ENCODE assay signal across 15 cellular contexts in the genomic region with DNA sequence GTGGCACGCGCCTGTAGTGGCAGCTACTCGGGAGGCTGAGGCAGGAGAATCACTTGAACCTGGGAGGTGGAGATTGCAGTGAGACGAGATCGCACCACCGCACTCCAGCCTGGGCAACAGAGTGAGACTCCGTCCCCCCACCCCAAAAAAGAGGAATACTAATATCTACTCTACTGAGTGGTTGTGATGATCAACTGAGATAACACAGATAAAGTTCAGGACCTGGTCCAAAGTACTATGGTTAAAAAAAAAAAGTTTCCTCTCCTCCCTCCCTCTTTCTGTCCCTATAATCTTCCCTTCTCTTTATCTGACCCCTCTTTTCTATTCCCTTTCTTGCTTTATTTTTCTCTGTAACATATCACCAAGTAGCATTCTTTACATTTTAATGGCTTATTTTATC. TPM values are rescaled to one million over a fixed set of nuclear protein-coding genes. Genes with fewer than 3 reads are reported as not detected.
DNase-seq lines count a peak whose midpoint lies in the region; ATAC-seq, FAIRE-seq and TF ChIP-seq lines count a peak whose summit lies in the region.
"Had no signal": no experiment of that assay in that cellular context is flagged by ENCODE, and none has a peak within 500 bp of the region (broad histone marks: within the 10 kb centered on the region; RNA-seq: fewer than 3 reads in every experiment).

No MANE protein-coding gene starts in this region.

- BruUV-seq in HepG2 (replicated peaks; lab: Mats Ljungman, UMichigan), result no TSS peak

- H3K36me3 ChIP-seq in HepG2 (replicated peaks in 1 of 2; ENCODE audit: control insufficient read depth in 1 of 2, insufficient read depth in 2 of 2, low read length in 2 of 2) (no peaks in the 10 kb centered on the region), right lobe of liver (no peaks in the 10 kb centered on the region), parathyroid adenoma (ENCODE audit: control insufficient read depth, insufficient read depth, low read length) (no peaks in the 10 kb centered on the region)

- no peaks in the 10 kb centered on the region for H3K9me3 ChIP-seq in HepG2 (ENCODE audit: low read length)
- no peaks in the 10 kb centered on the region for H3K9me3 ChIP-seq in right lobe of liver
- no peaks in the 10 kb centered on the region for H3K9me3 ChIP-seq in T-helper 17 cell (ENCODE audit: control insufficient read depth, low read length, poor library complexity, severe bottlenecking)
- no peaks in the 10 kb centered on the region for H3K9me3 ChIP-seq in parathyroid adenoma (ENCODE audit: control insufficient read depth, low read length)

- H4K20me1 ChIP-seq in HepG2 (ENCODE audit: insufficient read depth, low read length), result no peaks in the 10 kb centered on the region

- TF ChIP-seq POLR2A in HepG2 (IDR thresholded peaks at IDR 0.05; ENCODE audit: insufficient read depth in 1 of 2, low read depth in 2 of 2, low read length in 2 of 2) (no peak), right lobe of liver (IDR thresholded peaks at IDR 0.05) (no peak)

- TF ChIP-seq CTCF in HepG2 (CRISPR knock-in tag; IDR thresholded peaks at IDR 0.05) (no peak), right lobe of liver (IDR thresholded peaks at IDR 0.05) (no peak), parathyroid adenoma (IDR thresholded peaks at IDR 0.05) (no peak)

- H3K4me1 Mint-ChIP-seq in T-helper 17 cell, result peaks cover 66% of the 10 kb centered on the region

- H3K4me2 ChIP-seq in HepG2 (ENCODE audit: low read depth, low read length), result no peak overlapping the region
- H3K4me2 ChIP-seq in parathyroid adenoma (ENCODE audit: low read length), result no peak overlapping the region
- H3K4me2 ChIP-seq: GM23338 had no signal

- intact Hi-C loops in HepG2 (cut with micrococcal nuclease; ENCODE audit: unreplicated experiment) (loop anchor here (10.0 kb wide), 3 partner anchors 71 to 391 kb away; partner anchors contain the start of genes MRPL9 and TUFT1), right lobe of liver (cut with DNase I) (no loop called here)

- peak overlapping the region; percentile 98 for H3K27ac Mint-ChIP-seq in T-helper 17 cell
- H3K27ac Mint-ChIP-seq: GM23338 had no signal

- H2AFZ ChIP-seq in HepG2 (ENCODE audit: low read length) (no peak overlapping the region), parathyroid adenoma (no peak overlapping the region)
- H2AFZ ChIP-seq: GM23338 had no signal

- FAIRE-seq in HepG2 (lab: Jason Lieb, UNC), result no peak
- FAIRE-seq: D721Med had no signal

- no peaks in the 10 kb centered on the region for H3K79me2 ChIP-seq in HepG2 (ENCODE audit: insufficient read depth, low read length)
- H3K79me2 ChIP-seq in parathyroid adenoma, result no peaks in the 10 kb centered on the region

- H3K4me1 ChIP-seq in HepG2 (ENCODE audit: insufficient read depth, low read length), result peaks cover 83% of the 10 kb centered on the region
- H3K4me1 ChIP-seq in right lobe of liver, result peaks cover 0 to 67% (median 22%) of the 10 kb centered on the region in 4 donors
- H3K4me1 ChIP-seq in parathyroid adenoma, result peaks cover 16% of the 10 kb centered on the region

- H3K27ac ChIP-seq in HepG2 (ENCODE audit: extremely low read length, insufficient read depth, low read length), result no peak overlapping the region
- peak overlapping the region in 1 of 3 donors; percentile 50 for H3K27ac ChIP-seq in right lobe of liver
- H3K27ac ChIP-seq in parathyroid adenoma, result peak overlapping the region; percentile 60

- in situ Hi-C loops in HepG2 (cut with HindIII; ENCODE audit: extremely low pct_ligation_motif_present, low pct_unique_long_range_greater_than_20kb), result loop anchor here (10.0 kb wide), 2 partner anchors 121 to 241 kb away; partner anchors contain the start of gene CELF3

- no peaks in the 10 kb centered on the region for H3K27me3 Mint-ChIP-seq in T-helper 17 cell

- POLR2A ChIA-PET in HepG2 (lab: Yijun Ruan, JAX), result no interaction called here

- CTCF ChIA-PET in HepG2 (lab: Yijun Ruan, JAX; ENCODE audit: low intra/inter-chr PET ratio, low total read pairs), result interaction anchor here (1.1 to 2.5 kb wide), 4 partner anchors 101 to 301 kb away, joined by 4 to 14 read pairs (median 10); no protein-coding TSS in a partner anchor

- H3K27me3 ChIP-seq in HepG2 (ENCODE audit: control insufficient read depth in 1 of 2, insufficient read depth in 2 of 2, low read length in 2 of 2) (no peaks in the 10 kb centered on the region; a peak in 2 of 5 replicates), right lobe of liver (no peaks in the 10 kb centered on the region), parathyroid adenoma (ENCODE audit: control insufficient read depth, insufficient read depth, low read length) (no peaks in the 10 kb centered on the region)

- DNase-seq in HepG2 (ENCODE audit: low spot score), result no peak
- DNase-seq in right lobe of liver, result no peak
- no peak for DNase-seq in T-helper 17 cell
- no peak for DNase-seq in GOT3 (lab: John Stamatoyannopoulos, UW)
- no peak for DNase-seq in retina
- no peak for DNase-seq in cerebellum (ENCODE audit: low spot score)
- DNase-seq: GDM1, NCI-H2081, NCI-H510A, NCI-H774 had no signal

- H3K4me3 ChIP-seq in HepG2 (replicated peaks in 1 of 3; ENCODE audit: insufficient read depth in 1 of 3, low read depth in 2 of 3, low read length in 3 of 3), result no peak overlapping the region
- H3K4me3 ChIP-seq in right lobe of liver, result no peak overlapping the region
- no peak overlapping the region for H3K4me3 ChIP-seq in parathyroid adenoma (ENCODE audit: low read depth, low read length)
- H3K4me3 ChIP-seq: GM23338, K562 had no signal

- WGBS in HepG2 (ENCODE audit: low lambda C conversion rate), result 77% methylated on average over 7 of the region's 7 CpGs
- WGBS in right lobe of liver (ENCODE audit: insufficient coverage, low coverage, low lambda C conversion rate, missing lambda C conversion rate), result no CpG with 5 or more reads among the region's 7 CpGs

- TF ChIP-seq EP300 in HepG2 (IDR thresholded peaks at IDR 0.05; ENCODE audit: low read depth in 2 of 2, low read length in 2 of 2) (no peak), HepG2 (CRISPR knock-in tag; IDR thresholded peaks at IDR 0.05; ENCODE audit: borderline replicate concordance) (no peak)

- H3K4me3 Mint-ChIP-seq in T-helper 17 cell, result no peak overlapping the region
- H3K4me3 Mint-ChIP-seq: GM23338 had no signal

- H3K9ac ChIP-seq in HepG2 (ENCODE audit: insufficient read depth, low read depth, low read length) (no peak overlapping the region), parathyroid adenoma (no peak overlapping the region)

- TF ChIP-seq RAD21 in HepG2 (CRISPR knock-in tag; IDR thresholded peaks at IDR 0.05), result no peak

- H3K36me3 Mint-ChIP-seq in T-helper 17 cell (ENCODE audit: low read depth), result peaks cover 2% of the 10 kb centered on the region

- ATAC-seq in HepG2 (no peak), right lobe of liver (no peak), T-helper 17 cell (no peak)
- ATAC-seq: GM23338 had no signal

RNA-seq across cellular contexts. Expression of gene RORC, which starts 4.0 kb away (rescaled TPM):
- 2.5 TPM in 2 replicates for total RNA-seq in HepG2 (2016; rRNA removed; fragmentation: Illumina TruSeq; extraction: Trizol)
- total RNA-seq in HepG2 (2016; cell fraction: cytosol; rRNA removed; fragmentation: Illumina TruSeq; extraction: Trizol; ENCODE audit: low read depth), result 1.5 and 1.9 TPM in 2 replicates
- 2.3 and 2.6 TPM in 2 replicates for total RNA-seq in HepG2 (2016; cell fraction: insoluble cytoplasmic fraction; rRNA removed; fragmentation: Illumina TruSeq; extraction: Trizol)
- 2.3 and 2.5 TPM in 2 replicates for total RNA-seq in HepG2 (2016; cell fraction: membrane; rRNA removed; fragmentation: Illumina TruSeq; extraction: Trizol)
- 2.4 and 2.5 TPM in 2 replicates for total RNA-seq in HepG2 (2016; cell fraction: nucleus; rRNA removed; fragmentation: Illumina TruSeq; extraction: Trizol)
- polyA plus RNA-seq in HepG2 (2011; rRNA removed), result 6.5 and 9.3 TPM in 2 replicates
- polyA plus RNA-seq in HepG2 (2011; cell fraction: cytosol; rRNA removed), result 5.3 and 5.6 TPM in 2 replicates
- polyA plus RNA-seq in HepG2 (2011; cell fraction: nucleus; rRNA removed), result 13.5 and 16.6 TPM in 2 replicates
- 4.0 and 4.5 TPM in 2 replicates for polyA plus RNA-seq in HepG2 (2012)
- 2.0 and 2.1 TPM in 2 replicates for polyA plus RNA-seq in HepG2 (2016; cell fraction: cytosol; fragmentation: Illumina TruSeq; extraction: Trizol; ENCODE audit: low read depth)
- 2.1 and 2.2 TPM in 2 replicates for polyA plus RNA-seq in HepG2 (2016; cell fraction: insoluble cytoplasmic fraction; fragmentation: Illumina TruSeq; extraction: Trizol; ENCODE audit: low read depth)
- polyA plus RNA-seq in HepG2 (2016; cell fraction: membrane; fragmentation: Illumina TruSeq; extraction: Trizol; ENCODE audit: low read depth), result 2.2 and 2.4 TPM in 2 replicates
- polyA plus RNA-seq in HepG2 (2016; cell fraction: nucleus; fragmentation: Illumina TruSeq; extraction: Trizol; ENCODE audit: insufficient read depth, low read depth), result 3.5 and 4.2 TPM in 2 replicates
- polyA minus RNA-seq in HepG2 (2011; rRNA and poly(A)+ RNA removed; ENCODE audit: low replicate concordance), result 11.4 and 22.2 TPM in 2 replicates
- polyA minus RNA-seq in HepG2 (2011; cell fraction: cytosol; rRNA and poly(A)+ RNA removed), result 3.3 and 4.8 TPM in 2 replicates
- polyA minus RNA-seq in HepG2 (2011; cell fraction: nucleus; rRNA and poly(A)+ RNA removed), result 8.2 and 9.8 TPM in 2 replicates
- 10 to 100 TPM; 13.3 to 33.9 (median 21.5) TPM for total RNA-seq in right lobe of liver
- 10 to 100 TPM; 38.4 to 42.5 TPM for total RNA-seq in T-helper 17 cell
- total RNA-seq in cerebellum, result 0.18 TPM
- total RNA-seq: A673, K562 had no signal
- polyA plus RNA-seq: K562 had no signal

RNA-seq across cellular contexts. Expression of gene C2CD4D, which starts 4.0 kb away (rescaled TPM):
- total RNA-seq in HepG2 (2016; rRNA removed; fragmentation: Illumina TruSeq; extraction: Trizol) (not detected in 2 replicates), right lobe of liver (not detected), T-helper 17 cell (1 to 10 TPM; 1.9 to 2.3 TPM), cerebellum (not detected)
- not detected in 2 replicates for total RNA-seq in HepG2 (2016; cell fraction: cytosol; rRNA removed; fragmentation: Illumina TruSeq; extraction: Trizol; ENCODE audit: low read depth)
- not detected in 2 replicates for total RNA-seq in HepG2 (2016; cell fraction: insoluble cytoplasmic fraction; rRNA removed; fragmentation: Illumina TruSeq; extraction: Trizol)
- total RNA-seq in HepG2 (2016; cell fraction: membrane; rRNA removed; fragmentation: Illumina TruSeq; extraction: Trizol), result not detected in 2 replicates
- total RNA-seq in HepG2 (2016; cell fraction: nucleus; rRNA removed; fragmentation: Illumina TruSeq; extraction: Trizol), result not detected in 2 replicates
- polyA plus RNA-seq in HepG2 (2011; rRNA removed), result not detected in 2 replicates
- polyA plus RNA-seq in HepG2 (2011; cell fraction: cytosol; rRNA removed), result not detected in 2 replicates
- polyA plus RNA-seq in HepG2 (2011; cell fraction: nucleus; rRNA removed), result not detected in 2 replicates
- polyA plus RNA-seq in HepG2 (2012), result not detected in 2 replicates
- not detected in 2 replicates for polyA plus RNA-seq in HepG2 (2016; cell fraction: cytosol; fragmentation: Illumina TruSeq; extraction: Trizol; ENCODE audit: low read depth)
- not detected in 2 replicates for polyA plus RNA-seq in HepG2 (2016; cell fraction: insoluble cytoplasmic fraction; fragmentation: Illumina TruSeq; extraction: Trizol; ENCODE audit: low read depth)
- polyA plus RNA-seq in HepG2 (2016; cell fraction: membrane; fragmentation: Illumina TruSeq; extraction: Trizol; ENCODE audit: low read depth), result not detected in 2 replicates
- not detected in 2 replicates for polyA plus RNA-seq in HepG2 (2016; cell fraction: nucleus; fragmentation: Illumina TruSeq; extraction: Trizol; ENCODE audit: insufficient read depth, low read depth)
- polyA minus RNA-seq in HepG2 (2011; rRNA and poly(A)+ RNA removed; ENCODE audit: low replicate concordance), result not detected in 2 replicates
- polyA minus RNA-seq in HepG2 (2011; cell fraction: cytosol; rRNA and poly(A)+ RNA removed), result not detected in 2 replicates
- polyA minus RNA-seq in HepG2 (2011; cell fraction: nucleus; rRNA and poly(A)+ RNA removed), result not detected in 2 replicates
- total RNA-seq: A673, K562 had no signal
- polyA plus RNA-seq: K562 had no signal

RNA-seq across cellular contexts. Expression of gene THEM5, which starts 17.9 kb away (rescaled TPM):
- total RNA-seq in HepG2 (2016; rRNA removed; fragmentation: Illumina TruSeq; extraction: Trizol) (not detected in 2 replicates), right lobe of liver (not detected), T-helper 17 cell (under 1 TPM in 1 of 2 donors, not detected in 1; 0.89 TPM), cerebellum (not detected)
- not detected in 2 replicates for total RNA-seq in HepG2 (2016; cell fraction: cytosol; rRNA removed; fragmentation: Illumina TruSeq; extraction: Trizol; ENCODE audit: low read depth)
- not detected in 2 replicates for total RNA-seq in HepG2 (2016; cell fraction: insoluble cytoplasmic fraction; rRNA removed; fragmentation: Illumina TruSeq; extraction: Trizol)
- not detected in 2 replicates for total RNA-seq in HepG2 (2016; cell fraction: membrane; rRNA removed; fragmentation: Illumina TruSeq; extraction: Trizol)
- not detected in 2 replicates for total RNA-seq in HepG2 (2016; cell fraction: nucleus; rRNA removed; fragmentation: Illumina TruSeq; extraction: Trizol)
- polyA plus RNA-seq in HepG2 (2011; rRNA removed), result not detected in 2 replicates
- not detected in 2 replicates for polyA plus RNA-seq in HepG2 (2011; cell fraction: cytosol; rRNA removed)
- not detected in 2 replicates for polyA plus RNA-seq in HepG2 (2011; cell fraction: nucleus; rRNA removed)
- not detected in 2 replicates for polyA plus RNA-seq in HepG2 (2012)
- not detected in 2 replicates for polyA plus RNA-seq in HepG2 (2016; cell fraction: cytosol; fragmentation: Illumina TruSeq; extraction: Trizol; ENCODE audit: low read depth)
- not detected in 2 replicates for polyA plus RNA-seq in HepG2 (2016; cell fraction: insoluble cytoplasmic fraction; fragmentation: Illumina TruSeq; extraction: Trizol; ENCODE audit: low read depth)
- not detected in 2 replicates for polyA plus RNA-seq in HepG2 (2016; cell fraction: membrane; fragmentation: Illumina TruSeq; extraction: Trizol; ENCODE audit: low read depth)
- not detected in 2 replicates for polyA plus RNA-seq in HepG2 (2016; cell fraction: nucleus; fragmentation: Illumina TruSeq; extraction: Trizol; ENCODE audit: insufficient read depth, low read depth)
- 6.5 TPM in 1 of 2 replicates, not detected in the other for polyA minus RNA-seq in HepG2 (2011; rRNA and poly(A)+ RNA removed; ENCODE audit: low replicate concordance)
- not detected in 2 replicates for polyA minus RNA-seq in HepG2 (2011; cell fraction: cytosol; rRNA and poly(A)+ RNA removed)
- not detected in 2 replicates for polyA minus RNA-seq in HepG2 (2011; cell fraction: nucleus; rRNA and poly(A)+ RNA removed)
- total RNA-seq: A673, GM23338, K562 had no signal
- polyA plus RNA-seq: GM23338, K562 had no signal

RNA-seq across cellular contexts. Expression of gene LINGO4, which starts 30.4 kb away (rescaled TPM):
- total RNA-seq in HepG2 (2016; rRNA removed; fragmentation: Illumina TruSeq; extraction: Trizol), result 0.02 TPM in 1 of 2 replicates, not detected in the other
- not detected in 2 replicates for total RNA-seq in HepG2 (2016; cell fraction: cytosol; rRNA removed; fragmentation: Illumina TruSeq; extraction: Trizol; ENCODE audit: low read depth)
- total RNA-seq in HepG2 (2016; cell fraction: insoluble cytoplasmic fraction; rRNA removed; fragmentation: Illumina TruSeq; extraction: Trizol), result not detected in 2 replicates
- not detected in 2 replicates for total RNA-seq in HepG2 (2016; cell fraction: membrane; rRNA removed; fragmentation: Illumina TruSeq; extraction: Trizol)
- total RNA-seq in HepG2 (2016; cell fraction: nucleus; rRNA removed; fragmentation: Illumina TruSeq; extraction: Trizol), result not detected in 2 replicates
- polyA plus RNA-seq in HepG2 (2011; rRNA removed), result 0.05 TPM in 2 replicates
- polyA plus RNA-seq in HepG2 (2011; cell fraction: cytosol; rRNA removed), result 0.01 TPM in 1 of 2 replicates, not detected in the other
- polyA plus RNA-seq in HepG2 (2011; cell fraction: nucleus; rRNA removed), result 0.11 and 0.19 TPM in 2 replicates
- not detected in 2 replicates for polyA plus RNA-seq in HepG2 (2012)
- not detected in 2 replicates for polyA plus RNA-seq in HepG2 (2016; cell fraction: cytosol; fragmentation: Illumina TruSeq; extraction: Trizol; ENCODE audit: low read depth)
- not detected in 2 replicates for polyA plus RNA-seq in HepG2 (2016; cell fraction: insoluble cytoplasmic fraction; fragmentation: Illumina TruSeq; extraction: Trizol; ENCODE audit: low read depth)
- not detected in 2 replicates for polyA plus RNA-seq in HepG2 (2016; cell fraction: membrane; fragmentation: Illumina TruSeq; extraction: Trizol; ENCODE audit: low read depth)
- not detected in 2 replicates for polyA plus RNA-seq in HepG2 (2016; cell fraction: nucleus; fragmentation: Illumina TruSeq; extraction: Trizol; ENCODE audit: insufficient read depth, low read depth)
- polyA minus RNA-seq in HepG2 (2011; rRNA and poly(A)+ RNA removed; ENCODE audit: low replicate concordance), result 0.06 and 0.37 TPM in 2 replicates
- not detected in 2 replicates for polyA minus RNA-seq in HepG2 (2011; cell fraction: cytosol; rRNA and poly(A)+ RNA removed)
- 0.52 and 0.87 TPM in 2 replicates for polyA minus RNA-seq in HepG2 (2011; cell fraction: nucleus; rRNA and poly(A)+ RNA removed)
- under 1 TPM; 0.12 to 0.37 (median 0.18) TPM for total RNA-seq in right lobe of liver
- total RNA-seq in T-helper 17 cell, result 1 to 10 TPM in 1 of 2 donors, under 1 TPM in 1; 0.77 to 1.6 TPM
- not detected for total RNA-seq in cerebellum
- total RNA-seq: A673, GM23338, K562 had no signal
- polyA plus RNA-seq: GM23338, K562 had no signal

RNA-seq across cellular contexts. Expression of gene TDRKH, which starts 45.3 kb away (rescaled TPM):
- 5.4 and 5.6 TPM in 2 replicates for total RNA-seq in HepG2 (2016; rRNA removed; fragmentation: Illumina TruSeq; extraction: Trizol)
- 0.30 and 0.62 TPM in 2 replicates for total RNA-seq in HepG2 (2016; cell fraction: cytosol; rRNA removed; fragmentation: Illumina TruSeq; extraction: Trizol; ENCODE audit: low read depth)
- total RNA-seq in HepG2 (2016; cell fraction: insoluble cytoplasmic fraction; rRNA removed; fragmentation: Illumina TruSeq; extraction: Trizol), result 4.9 and 5.8 TPM in 2 replicates
- 1.9 and 2.7 TPM in 2 replicates for total RNA-seq in HepG2 (2016; cell fraction: membrane; rRNA removed; fragmentation: Illumina TruSeq; extraction: Trizol)
- total RNA-seq in HepG2 (2016; cell fraction: nucleus; rRNA removed; fragmentation: Illumina TruSeq; extraction: Trizol), result 3.2 and 4.4 TPM in 2 replicates
- 3.9 and 4.3 TPM in 2 replicates for polyA plus RNA-seq in HepG2 (2011; rRNA removed)
- polyA plus RNA-seq in HepG2 (2011; cell fraction: cytosol; rRNA removed), result 2.3 and 3.8 TPM in 2 replicates
- 2.4 and 4.6 TPM in 2 replicates for polyA plus RNA-seq in HepG2 (2011; cell fraction: nucleus; rRNA removed)
- 5.1 and 5.6 TPM in 2 replicates for polyA plus RNA-seq in HepG2 (2012)
- polyA plus RNA-seq in HepG2 (2016; cell fraction: cytosol; fragmentation: Illumina TruSeq; extraction: Trizol; ENCODE audit: low read depth), result 0.55 and 0.59 TPM in 2 replicates
- polyA plus RNA-seq in HepG2 (2016; cell fraction: insoluble cytoplasmic fraction; fragmentation: Illumina TruSeq; extraction: Trizol; ENCODE audit: low read depth), result 5.3 and 5.4 TPM in 2 replicates
- polyA plus RNA-seq in HepG2 (2016; cell fraction: membrane; fragmentation: Illumina TruSeq; extraction: Trizol; ENCODE audit: low read depth), result 1.2 and 1.4 TPM in 2 replicates
- 3.8 and 4.5 TPM in 2 replicates for polyA plus RNA-seq in HepG2 (2016; cell fraction: nucleus; fragmentation: Illumina TruSeq; extraction: Trizol; ENCODE audit: insufficient read depth, low read depth)
- 2.0 and 2.3 TPM in 2 replicates for polyA minus RNA-seq in HepG2 (2011; rRNA and poly(A)+ RNA removed; ENCODE audit: low replicate concordance)
- polyA minus RNA-seq in HepG2 (2011; cell fraction: cytosol; rRNA and poly(A)+ RNA removed), result 1.8 and 3.2 TPM in 2 replicates
- 4.0 and 4.5 TPM in 2 replicates for polyA minus RNA-seq in HepG2 (2011; cell fraction: nucleus; rRNA and poly(A)+ RNA removed)
- 10 to 100 TPM in 1 of 6 experiments, 1 to 10 TPM in 5; 1.7 to 12.1 (median 3.3) TPM for total RNA-seq in right lobe of liver
- total RNA-seq in T-helper 17 cell, result 10 to 100 TPM; 11.3 to 17.7 TPM
- 17.9 TPM for total RNA-seq in cerebellum
